8 cellular contexts compared by ENCODE assay signal in the genomic region with DNA sequence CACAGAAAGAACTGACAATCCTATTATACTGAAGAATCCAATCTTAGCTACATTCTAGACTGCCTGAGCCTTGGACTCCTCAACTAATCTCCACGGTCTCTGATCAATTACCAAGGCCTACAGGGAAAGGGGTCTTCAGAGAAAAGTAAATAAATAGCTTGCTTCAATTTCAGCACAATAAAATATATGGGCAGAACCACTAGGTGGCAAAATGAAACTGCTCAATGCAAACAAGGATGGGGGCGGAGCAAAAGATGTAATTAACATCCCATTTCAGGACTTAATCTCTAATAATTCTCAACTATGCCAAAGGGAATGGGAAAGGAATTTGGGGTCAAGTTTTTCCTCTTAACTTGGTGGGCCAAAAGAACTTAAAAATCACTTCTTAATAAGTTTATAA.
DNase-seq lines count a peak whose midpoint lies in the region; ATAC-seq and TF ChIP-seq lines count a peak whose summit lies in the region.

No MANE protein-coding gene starts in this region.

- H2AFZ ChIP-seq in ACC112 (ENCODE audit: low read length, unreplicated experiment), result no peak overlapping the region

- H3K4me1 ChIP-seq in ACC112 (ENCODE audit: control insufficient read depth, insufficient read depth, low read length, unreplicated experiment) (peaks cover 32% of the 10 kb centered on the region), body of pancreas (no peaks in the 10 kb centered on the region), liver (ENCODE audit: control insufficient read depth in 4 of 4, insufficient read depth in 4 of 4, low read length in 3 of 4) (no peaks in the 10 kb centered on the region)

- 0 out of 2 replicates have a peak, but pooled peaks cover 11% of the 10 kb centered on the region for H3K36me3 ChIP-seq in ACC112 (ENCODE audit: insufficient read depth, low read length)
- no peaks in the 10 kb centered on the region for H3K36me3 ChIP-seq in body of pancreas (replicated peaks in 1 of 2; ENCODE audit: insufficient read depth in 1 of 2, low read depth in 2 of 2)
- H3K36me3 ChIP-seq in liver (ENCODE audit: control insufficient read depth in 4 of 4, insufficient read depth in 3 of 4, low read depth in 1 of 4, low read length in 3 of 4), result no peaks in the 10 kb centered on the region
- H3K36me3 ChIP-seq in MG63, result no peaks in the 10 kb centered on the region

- H3K9me3 ChIP-seq in body of pancreas (no peaks in the 10 kb centered on the region), liver (ENCODE audit: control insufficient read depth in 4 of 4, low read length in 3 of 4) (no peaks in the 10 kb centered on the region), MG63 (no peaks in the 10 kb centered on the region)

- intact Hi-C loops in body of pancreas (cut with DNase I), result no loop called here

- peaks cover 16% of the 10 kb centered on the region for H3K79me2 ChIP-seq in ACC112 (ENCODE audit: control insufficient read depth, insufficient read depth, low read length, unreplicated experiment)

- H3K27me3 ChIP-seq in ACC112 (ENCODE audit: insufficient read depth, low read length) (no peaks in the 10 kb centered on the region), body of pancreas (no peaks in the 10 kb centered on the region), liver (ENCODE audit: control insufficient read depth in 4 of 4, insufficient read depth in 4 of 4, low read length in 3 of 4) (no peaks in the 10 kb centered on the region), MG63 (no peaks in the 10 kb centered on the region)

- TF ChIP-seq POLR2A in body of pancreas (IDR thresholded peaks at IDR 0.05), result no peak

- peak in 6 of 7 experiments; percentile 8 to 41 (median 30) for TF ChIP-seq CTCF in body of pancreas (IDR thresholded peaks at IDR 0.05)
- peak; percentile 38 for TF ChIP-seq CTCF in liver (IDR thresholded peaks at IDR 0.05; ENCODE audit: low read depth, low read length, missing input control)

- WGBS in body of pancreas, 2 donors, result 24 to 32% methylated on average over 2 of the region's 2 CpGs
- 50% methylated on average over 2 of the region's 2 CpGs for WGBS in liver

- DNase-seq in DMS53 treated with DMSO at 0.1 percent for 48 hours (lab: John Stamatoyannopoulos, UW; ENCODE audit: unreplicated experiment) (peak; percentile 2), NCI-H446 (lab: John Stamatoyannopoulos, UW) (peak; percentile 9 to 13), body of pancreas (peak in 1 of 4 donors; percentile 4), T1000 (lab: John Stamatoyannopoulos, UW) (no peak), retina (no peak), MG63 (no peak)

- no peak for ATAC-seq in body of pancreas

- H3K4me3 ChIP-seq in ACC112 (ENCODE audit: low read depth, low read length) (no peak overlapping the region), body of pancreas (no peak overlapping the region), liver (ENCODE audit: low read depth in 1 of 3, low read length in 3 of 3) (no peak overlapping the region), MG63 (no peak overlapping the region)

- peak overlapping the region; percentile 64; the same call in 1 of the 2 replicates for H3K27ac ChIP-seq in ACC112 (ENCODE audit: low read depth, low read length)
- no peak overlapping the region for H3K27ac ChIP-seq in body of pancreas
- H3K27ac ChIP-seq in liver (ENCODE audit: low read depth in 1 of 2, low read length in 2 of 2), result no peak overlapping the region

- peak; percentile 76 to 78 for TF ChIP-seq RAD21 in liver (IDR thresholded peaks at IDR 0.05)

- no peak overlapping the region for H3K9ac ChIP-seq in liver (ENCODE audit: low read depth in 1 of 2, low read length in 2 of 2)

TF ChIP-seq in liver, 16 proteins besides CTCF, POLR2A, EP300 and RAD21:
- TF ChIP-seq, protein P1, sequence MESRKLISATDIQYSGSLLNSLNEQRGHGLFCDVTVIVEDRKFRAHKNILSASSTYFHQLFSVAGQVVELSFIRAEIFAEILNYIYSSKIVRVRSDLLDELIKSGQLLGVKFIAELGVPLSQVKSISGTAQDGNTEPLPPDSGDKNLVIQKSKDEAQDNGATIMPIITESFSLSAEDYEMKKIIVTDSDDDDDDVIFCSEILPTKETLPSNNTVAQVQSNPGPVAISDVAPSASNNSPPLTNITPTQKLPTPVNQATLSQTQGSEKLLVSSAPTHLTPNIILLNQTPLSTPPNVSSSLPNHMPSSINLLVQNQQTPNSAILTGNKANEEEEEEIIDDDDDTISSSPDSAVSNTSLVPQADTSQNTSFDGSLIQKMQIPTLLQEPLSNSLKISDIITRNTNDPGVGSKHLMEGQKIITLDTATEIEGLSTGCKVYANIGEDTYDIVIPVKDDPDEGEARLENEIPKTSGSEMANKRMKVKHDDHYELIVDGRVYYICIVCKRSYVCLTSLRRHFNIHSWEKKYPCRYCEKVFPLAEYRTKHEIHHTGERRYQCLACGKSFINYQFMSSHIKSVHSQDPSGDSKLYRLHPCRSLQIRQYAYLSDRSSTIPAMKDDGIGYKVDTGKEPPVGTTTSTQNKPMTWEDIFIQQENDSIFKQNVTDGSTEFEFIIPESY (IDR thresholded peaks at IDR 0.05), result no peak
- TF ChIP-seq NR2F2 (IDR thresholded peaks at IDR 0.05) (no peak), TAF1 (conservative IDR thresholded peaks at IDR 0.05) (no peak), RXRA (IDR thresholded peaks at IDR 0.05) (no peak), SP1 (IDR thresholded peaks at IDR 0.05) (no peak), YY1 (IDR thresholded peaks at IDR 0.05) (no peak), HNF4G (IDR thresholded peaks at IDR 0.05) (no peak), EGR1 (IDR thresholded peaks at IDR 0.05; ENCODE audit: low read depth in 2 of 2) (no peak), HNF4A (conservative IDR thresholded peaks at IDR 0.05) (no peak), FOXA1 (IDR thresholded peaks at IDR 0.05) (no peak), JUND (IDR thresholded peaks at IDR 0.05) (no peak), FOXA2 (IDR thresholded peaks at IDR 0.05) (no peak), GABPA (IDR thresholded peaks at IDR 0.05 in 1 of 2, conservative IDR thresholded peaks at IDR 0.05 in 1 of 2) (no peak)
- TF ChIP-seq, protein P2, sequence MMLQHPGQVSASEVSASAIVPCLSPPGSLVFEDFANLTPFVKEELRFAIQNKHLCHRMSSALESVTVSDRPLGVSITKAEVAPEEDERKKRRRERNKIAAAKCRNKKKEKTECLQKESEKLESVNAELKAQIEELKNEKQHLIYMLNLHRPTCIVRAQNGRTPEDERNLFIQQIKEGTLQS (IDR thresholded peaks at IDR 0.05), result no peak
- TF ChIP-seq, protein P3, sequence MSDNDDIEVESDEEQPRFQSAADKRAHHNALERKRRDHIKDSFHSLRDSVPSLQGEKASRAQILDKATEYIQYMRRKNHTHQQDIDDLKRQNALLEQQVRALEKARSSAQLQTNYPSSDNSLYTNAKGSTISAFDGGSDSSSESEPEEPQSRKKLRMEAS (IDR thresholded peaks at IDR 0.05), result no peak
- TF ChIP-seq, protein P4, sequence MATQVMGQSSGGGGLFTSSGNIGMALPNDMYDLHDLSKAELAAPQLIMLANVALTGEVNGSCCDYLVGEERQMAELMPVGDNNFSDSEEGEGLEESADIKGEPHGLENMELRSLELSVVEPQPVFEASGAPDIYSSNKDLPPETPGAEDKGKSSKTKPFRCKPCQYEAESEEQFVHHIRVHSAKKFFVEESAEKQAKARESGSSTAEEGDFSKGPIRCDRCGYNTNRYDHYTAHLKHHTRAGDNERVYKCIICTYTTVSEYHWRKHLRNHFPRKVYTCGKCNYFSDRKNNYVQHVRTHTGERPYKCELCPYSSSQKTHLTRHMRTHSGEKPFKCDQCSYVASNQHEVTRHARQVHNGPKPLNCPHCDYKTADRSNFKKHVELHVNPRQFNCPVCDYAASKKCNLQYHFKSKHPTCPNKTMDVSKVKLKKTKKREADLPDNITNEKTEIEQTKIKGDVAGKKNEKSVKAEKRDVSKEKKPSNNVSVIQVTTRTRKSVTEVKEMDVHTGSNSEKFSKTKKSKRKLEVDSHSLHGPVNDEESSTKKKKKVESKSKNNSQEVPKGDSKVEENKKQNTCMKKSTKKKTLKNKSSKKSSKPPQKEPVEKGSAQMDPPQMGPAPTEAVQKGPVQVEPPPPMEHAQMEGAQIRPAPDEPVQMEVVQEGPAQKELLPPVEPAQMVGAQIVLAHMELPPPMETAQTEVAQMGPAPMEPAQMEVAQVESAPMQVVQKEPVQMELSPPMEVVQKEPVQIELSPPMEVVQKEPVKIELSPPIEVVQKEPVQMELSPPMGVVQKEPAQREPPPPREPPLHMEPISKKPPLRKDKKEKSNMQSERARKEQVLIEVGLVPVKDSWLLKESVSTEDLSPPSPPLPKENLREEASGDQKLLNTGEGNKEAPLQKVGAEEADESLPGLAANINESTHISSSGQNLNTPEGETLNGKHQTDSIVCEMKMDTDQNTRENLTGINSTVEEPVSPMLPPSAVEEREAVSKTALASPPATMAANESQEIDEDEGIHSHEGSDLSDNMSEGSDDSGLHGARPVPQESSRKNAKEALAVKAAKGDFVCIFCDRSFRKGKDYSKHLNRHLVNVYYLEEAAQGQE (IDR thresholded peaks at IDR 0.05), result no peak

Comparison
In these comparisons a context has a peak if more than half of its experiments do, and no peak if none do; other contexts are left out.
1. DNase-seq: peak in DMS53 treated with DMSO at 0.1 percent for 48 hours (single experiment) and NCI-H446 (2 of 2); none in T1000 (single experiment), retina (single experiment) and MG63 (single experiment).